8 cellular contexts compared by ENCODE assay signal in the genomic region with DNA sequence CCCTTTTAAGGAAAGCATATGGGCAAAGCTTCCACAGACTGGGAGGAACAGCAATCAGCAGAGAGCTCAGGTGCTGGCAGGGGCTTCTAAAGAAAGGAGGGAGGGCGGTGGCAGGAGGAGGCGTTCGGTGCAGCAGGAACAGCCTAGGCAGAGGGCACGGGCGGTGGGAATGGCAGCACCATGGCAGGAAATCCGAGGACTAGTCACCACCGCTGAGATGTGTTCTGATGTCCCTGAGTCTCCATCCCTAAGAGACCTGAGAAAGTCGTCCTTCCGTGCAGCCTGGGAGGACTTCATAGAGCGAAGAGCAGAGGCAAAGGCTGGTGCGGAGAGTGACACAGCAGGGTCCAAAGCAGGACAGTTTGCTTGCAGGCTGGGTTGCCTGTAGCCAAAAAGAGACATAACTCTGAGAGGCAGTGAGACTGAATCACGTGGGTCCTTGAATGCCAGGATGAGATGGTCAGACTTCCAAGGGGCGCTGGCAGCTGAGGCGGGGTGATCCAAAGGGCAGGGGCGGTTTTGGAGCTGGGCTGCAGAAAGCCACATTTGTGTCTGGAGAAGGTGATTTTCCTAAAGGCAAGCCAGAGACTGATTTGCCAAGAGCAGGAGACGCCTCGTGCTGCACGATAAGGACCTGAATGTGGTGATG. TPM values are rescaled to one million over a fixed set of nuclear protein-coding genes. Genes with fewer than 3 reads are reported as not detected.
A peak's percentile ranks its signal among the peaks of the same experiment; 100 is the strongest.
DNase-seq lines count a peak whose midpoint lies in the region; TF ChIP-seq lines count a peak whose summit lies in the region.

No MANE protein-coding gene starts in this region.

- peaks cover 12% of the 10 kb centered on the region for H3K27me3 Mint-ChIP-seq in T-helper 2 cell treated with Interferon-gamma antibody and Interleukin-4, amounts not matched to agents 5 μg/mL and 100 μg/mL, for 36 hours (ENCODE audit: low read depth)

- 32% methylated on average over 18 of the region's 18 CpGs for WGBS in smooth muscle cell (ENCODE audit: low lambda C conversion rate)

- H3K79me2 ChIP-seq in SU-DHL-6 (ENCODE audit: insufficient read depth, low read length) (peaks cover 19% of the 10 kb centered on the region), smooth muscle cell (ENCODE audit: low read depth) (no peaks in the 10 kb centered on the region)

- peak overlapping the region; percentile 94 for H3K9ac ChIP-seq in SU-DHL-6 (ENCODE audit: low read length)
- H3K9ac ChIP-seq in smooth muscle cell (ENCODE audit: low read depth): no peak overlapping the region

- no peaks in the 10 kb centered on the region for H3K9me3 Mint-ChIP-seq in T-helper 2 cell treated with Interferon-gamma antibody and Interleukin-4, amounts not matched to agents 5 μg/mL and 100 μg/mL, for 36 hours

- TF ChIP-seq CTCF in SU-DHL-6 (IDR thresholded peaks at IDR 0.05; ENCODE audit: insufficient read depth, low read length, poor library complexity, severe bottlenecking) (no peak), foreskin fibroblast (IDR thresholded peaks at IDR 0.05; ENCODE audit: low read depth, low read length) (no peak), smooth muscle cell (IDR thresholded peaks at IDR 0.05; ENCODE audit: borderline replicate concordance, insufficient read depth, poor library complexity, severe bottlenecking) (no peak)

- H3K4me3 ChIP-seq in SU-DHL-6 (ENCODE audit: insufficient read depth, low read length, poor library complexity, severe bottlenecking): peak overlapping the region; percentile 58
- no peak overlapping the region for H3K4me3 ChIP-seq in foreskin fibroblast (ENCODE audit: low read depth in 1 of 2, low read length in 2 of 2)
- H3K4me3 ChIP-seq in smooth muscle cell: no peak overlapping the region

- H3K4me3 Mint-ChIP-seq in T-helper 2 cell treated with Interferon-gamma antibody and Interleukin-4, amounts not matched to agents 5 μg/mL and 100 μg/mL, for 36 hours: peak overlapping the region; percentile 89

- no peaks in the 10 kb centered on the region for H3K27me3 ChIP-seq in SU-DHL-6 (ENCODE audit: low read length)
- peaks cover 4% of the 10 kb centered on the region for H3K27me3 ChIP-seq in smooth muscle cell (ENCODE audit: low read depth)

- peaks cover 12% of the 10 kb centered on the region for H3K4me1 ChIP-seq in smooth muscle cell (ENCODE audit: low read depth)

- H3K36me3 ChIP-seq in SU-DHL-6 (ENCODE audit: low read length) (no peaks in the 10 kb centered on the region), smooth muscle cell (ENCODE audit: low read depth) (no peaks in the 10 kb centered on the region)

- no peaks in the 10 kb centered on the region for H3K9me2 ChIP-seq in SU-DHL-6 (replicated peaks; ENCODE audit: insufficient read depth, low read length)

- H4K20me1 ChIP-seq in SU-DHL-6 (ENCODE audit: low read depth, low read length) (no peaks in the 10 kb centered on the region), smooth muscle cell (ENCODE audit: low read depth) (no peaks in the 10 kb centered on the region)

- H3K4me1 Mint-ChIP-seq in T-helper 2 cell treated with Interferon-gamma antibody and Interleukin-4, amounts not matched to agents 5 μg/mL and 100 μg/mL, for 36 hours (ENCODE audit: low read depth): peaks cover 16% of the 10 kb centered on the region

- H3K27ac ChIP-seq in SU-DHL-6 (ENCODE audit: low read depth, low read length): peak overlapping the region; percentile 95
- H3K27ac ChIP-seq in smooth muscle cell (ENCODE audit: low read depth): no peak overlapping the region

- H3K9me3 ChIP-seq in SU-DHL-6 (ENCODE audit: insufficient read depth, low read length): no peaks in the 10 kb centered on the region
- no peaks in the 10 kb centered on the region for H3K9me3 ChIP-seq in smooth muscle cell (replicated peaks; ENCODE audit: low read depth)

- peak overlapping the region; percentile 88 for H3K4me2 ChIP-seq in SU-DHL-6 (ENCODE audit: low read depth, low read length, poor library complexity, severe bottlenecking)
- H3K4me2 ChIP-seq in smooth muscle cell: peak overlapping the region; percentile 81

- H3K36me3 Mint-ChIP-seq in T-helper 2 cell treated with Interferon-gamma antibody and Interleukin-4, amounts not matched to agents 5 μg/mL and 100 μg/mL, for 36 hours (ENCODE audit: low read depth): peaks cover 2% of the 10 kb centered on the region

- DNase-seq in T-helper 2 cell treated with Interferon-gamma antibody and Interleukin-4, amounts not matched to agents 5 μg/mL and 100 μg/mL, for 36 hours (ENCODE audit: low spot score): no peak
- DNase-seq in T-helper 2 cell: no peak
- peak; percentile 9 to 41 for DNase-seq in foreskin fibroblast
- no peak for DNase-seq in smooth muscle cell (lab: John Stamatoyannopoulos, UW; ENCODE audit: unreplicated experiment)
- DNase-seq in activated CD8-positive, alpha-beta memory T cell treated with anti-CD3 and anti-CD28 coated beads for 24 hours: no peak
- DNase-seq in ureter (ENCODE audit: low spot score): no peak
- DNase-seq in SW 1271 (lab: John Stamatoyannopoulos, UW): no peak

- H3K27ac Mint-ChIP-seq in T-helper 2 cell treated with Interferon-gamma antibody and Interleukin-4, amounts not matched to agents 5 μg/mL and 100 μg/mL, for 36 hours: peak overlapping the region; percentile 21

- H3F3A ChIP-seq in SU-DHL-6 (ENCODE audit: insufficient read depth) (peaks cover 52% of the 10 kb centered on the region), smooth muscle cell (ENCODE audit: low read depth) (peaks cover 4% of the 10 kb centered on the region)

- H2AFZ ChIP-seq in SU-DHL-6 (ENCODE audit: low read depth, low read length, severe bottlenecking): no peak overlapping the region
- H2AFZ ChIP-seq in smooth muscle cell (ENCODE audit: low read depth): no peak overlapping the region

RNA-seq across cellular contexts. Expression of gene GRID1, which starts 35.8 kb away (rescaled TPM):
- total RNA-seq in smooth muscle cell (7.4 and 7.5 TPM in 2 replicates), ureter (2.7 TPM)
- polyA plus RNA-seq in smooth muscle cell: 3.1 and 4.4 TPM in 2 replicates

Comparison
In these comparisons a context has a peak if more than half of its experiments do, and no peak if none do; other contexts are left out.
1. DNase-seq: peak in foreskin fibroblast (2 of 2); none in T-helper 2 cell treated with Interferon-gamma antibody and Interleukin-4, amounts not matched to agents 5 μg/mL and 100 μg/mL, for 36 hours (single experiment), T-helper 2 cell (0 of 5), smooth muscle cell (single experiment), activated CD8-positive, alpha-beta memory T cell treated with anti-CD3 and anti-CD28 coated beads for 24 hours (single experiment), ureter (single experiment) and SW 1271 (0 of 2).